In genomic region chr21:17442174-17442573, GRCh38 we compare ENCODE assay signal across 17 cellular contexts.
DNase-seq lines count a peak whose midpoint lies in the region; ATAC-seq and TF ChIP-seq lines count a peak whose summit lies in the region.
"Had no signal": no experiment of that assay in that cellular context is flagged by ENCODE, and none has a peak within 500 bp of the region (broad histone marks: within the 10 kb centered on the region; RNA-seq: fewer than 3 reads in every experiment).

No MANE protein-coding gene starts in this region.

- H3K9me3 Mint-ChIP-seq in endothelial cell (ENCODE audit: unreplicated experiment) (no peaks in the 10 kb centered on the region), nephron (no peaks in the 10 kb centered on the region)
- H3K9me3 Mint-ChIP-seq: H9 had no signal

- H3K9me3 ChIP-seq in SK-N-MC (ENCODE audit: low read depth, low read length) (no peaks in the 10 kb centered on the region), testis (no peaks in the 10 kb centered on the region), thyroid gland (no peaks in the 10 kb centered on the region)
- H3K9me3 ChIP-seq: SJSA1 had no signal

- H3K4me1 ChIP-seq in testis = peaks cover 39% of the 10 kb centered on the region
- H3K4me1 ChIP-seq in thyroid gland = peaks cover under 1 to 10% of the 10 kb centered on the region in 2 donors
- H3K4me1 ChIP-seq: SJSA1 had no signal

- intact Hi-C loops in testis (cut with DNase I; ENCODE audit: low total_unique reads) = no loop called here
- intact Hi-C loops in thyroid gland (cut with DNase I) = no loop called here

- no peak overlapping the region for H3K4me3 Mint-ChIP-seq in endothelial cell (ENCODE audit: unreplicated experiment)
- no peak overlapping the region for H3K4me3 Mint-ChIP-seq in nephron
- H3K4me3 Mint-ChIP-seq: CD14-positive monocyte, H9 had no signal

- H3K27ac ChIP-seq in SK-N-MC (peak overlapping the region; percentile 29; the same call in 1 of the 2 replicates), testis (peak overlapping the region; percentile 5 to 50), thyroid gland (no peak overlapping the region)
- H3K27ac ChIP-seq: HL-60, SJSA1 had no signal

- H3K36me3 ChIP-seq in SK-N-MC (ENCODE audit: insufficient read depth, low read length) = no peaks in the 10 kb centered on the region
- H3K36me3 ChIP-seq in testis (ENCODE audit: low read depth, missing control alignments) = no peaks in the 10 kb centered on the region
- no peaks in the 10 kb centered on the region for H3K36me3 ChIP-seq in thyroid gland
- H3K36me3 ChIP-seq: SJSA1 had no signal

- TF ChIP-seq POLR2A in testis (IDR thresholded peaks at IDR 0.05) (no peak), thyroid gland (IDR thresholded peaks at IDR 0.05) (no peak)

- H3K27me3 Mint-ChIP-seq in endothelial cell (ENCODE audit: unreplicated experiment) (peaks cover 2% of the 10 kb centered on the region), nephron (ENCODE audit: low read depth) (no peaks in the 10 kb centered on the region)

- H3K4me1 Mint-ChIP-seq in endothelial cell (ENCODE audit: unreplicated experiment) (peaks cover 34% of the 10 kb centered on the region), nephron (peaks cover 26% of the 10 kb centered on the region)

- H3K27ac Mint-ChIP-seq in endothelial cell (ENCODE audit: unreplicated experiment) (peak overlapping the region; percentile 5), nephron (peak overlapping the region in 2 of 3 experiments; percentile 3 to 35)
- H3K27ac Mint-ChIP-seq: CD14-positive monocyte, H9 had no signal

- DNase-seq in SK-N-MC (ENCODE audit: low read depth, low spot score) = no peak
- no peak for DNase-seq in endothelial cell (ENCODE audit: low spot score)
- no peak for DNase-seq in testis
- no peak for DNase-seq in thyroid gland
- DNase-seq in CD1c-positive myeloid dendritic cell (ENCODE audit: extremely low spot score) = no peak
- DNase-seq in DMS 273 (lab: John Stamatoyannopoulos, UW; ENCODE audit: unreplicated experiment) = no peak
- DNase-seq: DMS79 treated with DMSO at 0.1 percent for 48 hours, H9, KBM-7, MV-4-11, NCI-H1417 treated with DMSO at 0.1 percent for 48 hours, NCI-H1930 had no signal

- H3K4me3 ChIP-seq in SK-N-MC = no peak overlapping the region
- H3K4me3 ChIP-seq in testis = no peak overlapping the region
- H3K4me3 ChIP-seq in thyroid gland (replicated peaks in 1 of 3) = no peak overlapping the region
- H3K4me3 ChIP-seq: SJSA1 had no signal

- H3K9ac ChIP-seq in SK-N-MC (ENCODE audit: insufficient read length) = no peak overlapping the region

- H3K36me3 Mint-ChIP-seq in endothelial cell (ENCODE audit: low read depth, unreplicated experiment) (no peaks in the 10 kb centered on the region), nephron (ENCODE audit: low read depth) (no peaks in the 10 kb centered on the region)
- H3K36me3 Mint-ChIP-seq: CD14-positive monocyte had no signal

- TF ChIP-seq CTCF in endothelial cell (IDR thresholded peaks at IDR 0.05; ENCODE audit: unreplicated experiment) (no peak), nephron (IDR thresholded peaks at IDR 0.05; ENCODE audit: unreplicated experiment in 3 of 3) (no peak), testis (IDR thresholded peaks at IDR 0.05) (no peak), thyroid gland (IDR thresholded peaks at IDR 0.05) (no peak)

- no peaks in the 10 kb centered on the region for H3K27me3 ChIP-seq in testis
- no peaks in the 10 kb centered on the region for H3K27me3 ChIP-seq in thyroid gland
- H3K27me3 ChIP-seq: SJSA1 had no signal

- no peak for ATAC-seq in GM21723 (IDR thresholded peaks at IDR 0.05; ENCODE audit: unreplicated experiment)

- 54 to 64% methylated on average over 2 of the region's 2 CpGs for WGBS in testis, 2 donors
- WGBS in thyroid gland, 2 donors = 65 to 84% methylated on average over 2 of the region's 2 CpGs

Comparison
In these comparisons a context has a peak if more than half of its experiments do, and no peak if none do; other contexts are left out.
1. H3K27ac ChIP-seq: peak in SK-N-MC (single experiment) and testis (2 of 2); none in thyroid gland (0 of 3).